Comparison of ENCODE assay signal across 8 cellular contexts in genomic region chr3:8239718-8240698, GRCh38.
DNase-seq lines count a peak whose midpoint lies in the region; ATAC-seq and TF ChIP-seq lines count a peak whose summit lies in the region.

No MANE protein-coding gene starts in this region.

- TF ChIP-seq CTCF in astrocyte of the spinal cord (IDR thresholded peaks at IDR 0.05; ENCODE audit: low read depth, low read length): peak; percentile 95

- DNase-seq in ELF-1 (ENCODE audit: low read depth, low spot score) (peak; percentile 4), OCI-M2 (lab: John Stamatoyannopoulos, UW; ENCODE audit: unreplicated experiment) (peak; percentile 4), astrocyte of the spinal cord (ENCODE audit: low read depth, low spot score) (peak; percentile 63), inferior parietal cortex (ENCODE audit: extremely low spot score) (peak; percentile 48), middle frontal gyrus (ENCODE audit: extremely low spot score, low spot score) (no peak)
- peak in 2 of 3 experiments; percentile 2 to 5 for DNase-seq in stimulated activated CD4-positive, alpha-beta T cell treated with anti-CD3 and anti-CD28 coated beads, TNF-alpha, amount 100 ng/mL, for 24 hours (ENCODE audit: low read depth in 3 of 3)

- H3K4me3 ChIP-seq in astrocyte of the spinal cord (ENCODE audit: low read depth, low read length): no peak overlapping the region

- ATAC-seq in GM19468 (IDR thresholded peaks at IDR 0.05; ENCODE audit: extremely low read depth, unreplicated experiment) (peak; percentile 95), HG03439 (IDR thresholded peaks at IDR 0.05; ENCODE audit: unreplicated experiment) (peak; percentile 73)

- in situ Hi-C loops in astrocyte of the spinal cord (cut with HindIII; ENCODE audit: low sequenced_read_pairs): no loop called here
